30 cellular contexts compared by ENCODE assay signal in genomic region chr14:94446126-94446525, GRCh38. TPM values are rescaled to one million over a fixed set of nuclear protein-coding genes. Genes with fewer than 3 reads are reported as not detected.
"Had no signal": no experiment of that assay in that cellular context is flagged by ENCODE, and none has a peak within 500 bp of the region (broad histone marks: within the 10 kb centered on the region; RNA-seq: fewer than 3 reads in every experiment).

No MANE protein-coding gene starts in this region.

- ATAC-seq: gastrocnemius medialis, heart right ventricle, left cardiac atrium, left lung, left ventricle myocardium superior, lower lobe of right lung, mucosa of descending colon had no signal

- FAIRE-seq: colon, endothelial cell of umbilical vein, islet of Langerhans, keratinocyte had no signal

- DNase-seq: dermis blood vessel endothelial cell; dorsolateral prefrontal cortex; effector CD4-positive, alpha-beta T cell; effector memory CD4-positive, alpha-beta T cell; esophagus squamous epithelium; foreskin fibroblast; foreskin melanocyte; gastrocnemius medialis; glutamatergic neuron; heart right ventricle; hippocampal formation; left cardiac atrium; left lung; left ventricle myocardium superior; lower lobe of right lung; mesenchymal stem cell; mucosa of descending colon had no signal

- H3K27ac Mint-ChIP-seq: mesothelial cell of epicardium had no signal

- H3K36me3 ChIP-seq: esophagus squamous epithelium, gastrocnemius medialis, heart right ventricle, left lung, lower lobe of right lung had no signal

- H3K36me3 Mint-ChIP-seq: mesothelial cell of epicardium had no signal

- H3K4me1 Mint-ChIP-seq: mesothelial cell of epicardium had no signal

- H3K9me3 ChIP-seq: esophagus squamous epithelium, gastrocnemius medialis, heart right ventricle, left lung, lower lobe of right lung, mucosa of descending colon had no signal

- H3K27ac ChIP-seq: coronary artery, dorsolateral prefrontal cortex, esophagus squamous epithelium, gastrocnemius medialis, heart right ventricle, left lung, lower lobe of right lung had no signal

- H3K4me3 Mint-ChIP-seq: mesothelial cell of epicardium had no signal

- H3K4me1 ChIP-seq: gastrocnemius medialis, heart right ventricle, left lung, lower lobe of right lung had no signal

- H3K4me3 ChIP-seq: coronary artery, dorsolateral prefrontal cortex, esophagus squamous epithelium, gastrocnemius medialis, heart right ventricle, left lung, lower lobe of right lung, mucosa of descending colon had no signal

- H3K27me3 ChIP-seq: esophagus squamous epithelium had no signal

RNA-seq across cellular contexts. Expression of gene SERPINA11, which starts 6.5 kb away (rescaled TPM):
- total RNA-seq: cerebellum, dermis blood vessel endothelial cell, endothelial cell of umbilical vein, epithelial cell of proximal tubule, esophagus squamous epithelium, glomerular endothelial cell, heart right ventricle, kidney epithelial cell, left cardiac atrium, left lung, left ventricle myocardium superior, lower lobe of right lung, lung microvascular endothelial cell, mesenteric fat pad, mesothelial cell of epicardium, mucosa of descending colon had no signal
- polyA plus RNA-seq: endothelial cell of umbilical vein, heart right ventricle, keratinocyte had no signal

RNA-seq across cellular contexts. Expression of gene SERPINA9, which starts 29.9 kb away (rescaled TPM):
- total RNA-seq: cerebellum, dermis blood vessel endothelial cell, dorsolateral prefrontal cortex, endothelial cell of umbilical vein, epithelial cell of proximal tubule, esophagus squamous epithelium, gastrocnemius medialis, glomerular endothelial cell, heart right ventricle, kidney epithelial cell, left cardiac atrium, left lung, left ventricle myocardium superior, lower lobe of right lung, lung microvascular endothelial cell, mesenteric fat pad, mesothelial cell of epicardium, mucosa of descending colon had no signal
- polyA plus RNA-seq: endothelial cell of umbilical vein, esophagus, heart right ventricle had no signal

RNA-seq across cellular contexts. Expression of gene SERPINA1, which starts 57.7 kb away (rescaled TPM):
- total RNA-seq: endothelial cell of umbilical vein, lung microvascular endothelial cell had no signal
- polyA plus RNA-seq: endothelial cell of umbilical vein had no signal
